Comparison of ENCODE assay signal across 17 cellular contexts in the genomic region with DNA sequence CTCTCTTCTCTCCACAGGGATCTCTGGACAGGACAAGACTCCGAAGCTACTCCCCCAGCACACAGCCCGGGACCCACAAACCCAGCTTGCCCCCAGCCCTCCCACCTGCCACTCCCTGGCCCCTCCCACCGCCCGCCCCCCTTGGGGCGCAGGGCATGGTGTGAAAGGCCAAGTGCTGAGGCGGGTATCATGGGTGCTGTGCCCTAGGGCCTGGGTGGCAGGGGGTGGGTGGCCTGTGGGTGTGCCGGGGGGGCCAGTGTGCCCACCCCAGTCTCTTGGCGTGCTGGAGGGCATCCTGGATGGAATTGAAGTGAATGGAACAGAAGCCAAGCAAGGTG. TPM values are rescaled to one million over a fixed set of nuclear protein-coding genes. Genes with fewer than 3 reads are reported as not detected.
DNase-seq lines count a peak whose midpoint lies in the region; ATAC-seq and TF ChIP-seq lines count a peak whose summit lies in the region.
"Had no signal": no experiment of that assay in that cellular context is flagged by ENCODE, and none has a peak within 500 bp of the region (broad histone marks: within the 10 kb centered on the region; RNA-seq: fewer than 3 reads in every experiment).

No MANE protein-coding gene starts in this region.

- TF ChIP-seq POLR2A in tibial nerve (IDR thresholded peaks at IDR 0.05) = no peak

- TF ChIP-seq CTCF in neural progenitor cell (IDR thresholded peaks at IDR 0.05) = no peak
- TF ChIP-seq CTCF in tibial nerve (IDR thresholded peaks at IDR 0.05) = no peak

- no peak overlapping the region for H3K27ac ChIP-seq in neural progenitor cell
- H3K27ac ChIP-seq in tibial nerve = peak overlapping the region; percentile 94 to 98 (median 96)
- H3K27ac ChIP-seq: KMS-11 had no signal

- no peaks in the 10 kb centered on the region for H3K36me3 ChIP-seq in neural progenitor cell
- peaks cover 0 to 33% (median 5%) of the 10 kb centered on the region in 3 donors for H3K36me3 ChIP-seq in tibial nerve

- H3K9me3 ChIP-seq in neural progenitor cell (ENCODE audit: low read depth) = no peaks in the 10 kb centered on the region
- H3K9me3 ChIP-seq in tibial nerve = no peaks in the 10 kb centered on the region

- no peaks in the 10 kb centered on the region for H3K36me3 Mint-ChIP-seq in activated naive CD8-positive, alpha-beta T cell
- no peaks in the 10 kb centered on the region for H3K36me3 Mint-ChIP-seq in activated naive CD8-positive, alpha-beta T cell treated with anti-CD3 and anti-CD28 coated beads for 36 hours
- peaks cover 26% of the 10 kb centered on the region for H3K36me3 Mint-ChIP-seq in effector memory CD8-positive, alpha-beta T cell (ENCODE audit: insufficient read depth)
- no peaks in the 10 kb centered on the region for H3K36me3 Mint-ChIP-seq in neural progenitor cell

- H3K4me3 ChIP-seq in neural progenitor cell = no peak overlapping the region
- no peak overlapping the region for H3K4me3 ChIP-seq in tibial nerve

- TF ChIP-seq EP300 in tibial nerve (IDR thresholded peaks at IDR 0.05) = no peak

- DNase-seq in activated naive CD8-positive, alpha-beta T cell treated with anti-CD3 and anti-CD28 coated beads for 36 hours = no peak
- DNase-seq in effector memory CD8-positive, alpha-beta T cell = no peak
- DNase-seq in neural progenitor cell (ENCODE audit: low spot score) (no peak), tibial nerve (ENCODE audit: low spot score in 2 of 2) (no peak), DMS 273 (lab: John Stamatoyannopoulos, UW; ENCODE audit: unreplicated experiment) (no peak)
- DNase-seq in stimulated activated CD4-positive, alpha-beta T cell treated with anti-CD3 and anti-CD28 coated beads, Interleukin-2, amount 100 ng/mL, for 24 hours = no peak
- DNase-seq: activated CD8-positive, alpha-beta memory T cell treated with anti-CD3 and anti-CD28 coated beads for 24 hours; effector memory CD4-positive, alpha-beta T cell; NCI-H1436 treated with DMSO at 0.1 percent for 48 hours; NCI-H524 treated with DMSO at 0.1 percent for 48 hours; RPMI8226; T-helper 9 cell had no signal

- no peaks in the 10 kb centered on the region for H3K27me3 ChIP-seq in neural progenitor cell
- no peaks in the 10 kb centered on the region for H3K27me3 ChIP-seq in tibial nerve

- H3K9ac ChIP-seq in neural progenitor cell = no peak overlapping the region
- H3K9ac ChIP-seq: KMS-11 had no signal

- peaks cover 51% of the 10 kb centered on the region for H3K4me1 Mint-ChIP-seq in activated naive CD8-positive, alpha-beta T cell (ENCODE audit: low read depth)
- peaks cover 29% of the 10 kb centered on the region for H3K4me1 Mint-ChIP-seq in activated naive CD8-positive, alpha-beta T cell treated with anti-CD3 and anti-CD28 coated beads for 36 hours
- peaks cover 53 to 56% of the 10 kb centered on the region in 2 donors for H3K4me1 Mint-ChIP-seq in effector memory CD8-positive, alpha-beta T cell (ENCODE audit: low read depth in 2 of 2)
- peaks cover 53% of the 10 kb centered on the region for H3K4me1 Mint-ChIP-seq in neural progenitor cell

- no peaks in the 10 kb centered on the region for H3K27me3 Mint-ChIP-seq in activated naive CD8-positive, alpha-beta T cell
- H3K27me3 Mint-ChIP-seq in activated naive CD8-positive, alpha-beta T cell treated with anti-CD3 and anti-CD28 coated beads for 36 hours = no peaks in the 10 kb centered on the region
- H3K27me3 Mint-ChIP-seq in effector memory CD8-positive, alpha-beta T cell = no peaks in the 10 kb centered on the region
- no peaks in the 10 kb centered on the region for H3K27me3 Mint-ChIP-seq in neural progenitor cell (ENCODE audit: insufficient read depth, low read depth)

- H2AFZ ChIP-seq in neural progenitor cell (replicated peaks) = no peak overlapping the region

- H4K20me1 ChIP-seq in neural progenitor cell (ENCODE audit: low read depth) = no peaks in the 10 kb centered on the region

- H3K4me3 Mint-ChIP-seq in activated naive CD8-positive, alpha-beta T cell = no peak overlapping the region
- no peak overlapping the region for H3K4me3 Mint-ChIP-seq in activated naive CD8-positive, alpha-beta T cell treated with anti-CD3 and anti-CD28 coated beads for 36 hours
- no peak overlapping the region for H3K4me3 Mint-ChIP-seq in effector memory CD8-positive, alpha-beta T cell
- no peak overlapping the region for H3K4me3 Mint-ChIP-seq in neural progenitor cell

- H3K4me2 ChIP-seq in neural progenitor cell = no peak overlapping the region
- H3K4me2 ChIP-seq: KMS-11 had no signal

- peak overlapping the region; percentile 56 for H3K27ac Mint-ChIP-seq in activated naive CD8-positive, alpha-beta T cell
- no peak overlapping the region for H3K27ac Mint-ChIP-seq in activated naive CD8-positive, alpha-beta T cell treated with anti-CD3 and anti-CD28 coated beads for 36 hours
- H3K27ac Mint-ChIP-seq in effector memory CD8-positive, alpha-beta T cell = peak overlapping the region; percentile 62 to 85
- peak overlapping the region; percentile 46 for H3K27ac Mint-ChIP-seq in neural progenitor cell

- H3K4me1 ChIP-seq in neural progenitor cell (peaks cover 41% of the 10 kb centered on the region), tibial nerve (peaks cover 17 to 90% (median 80%) of the 10 kb centered on the region in 4 donors)

- H3K79me2 ChIP-seq in neural progenitor cell (ENCODE audit: low read depth) = no peaks in the 10 kb centered on the region

- peaks cover 4% of the 10 kb centered on the region for H3F3A ChIP-seq in neural progenitor cell (ENCODE audit: low read depth)

- 52 to 67% methylated on average over 5 to 8 of the region's 8 CpGs for WGBS in tibial nerve, 2 donors

- no peak for ATAC-seq in effector memory CD8-positive, alpha-beta T cell (replicated peaks)
- no peak for ATAC-seq in GM21576 (IDR thresholded peaks at IDR 0.05; ENCODE audit: unreplicated experiment)

- no peaks in the 10 kb centered on the region for H3K9me3 Mint-ChIP-seq in activated naive CD8-positive, alpha-beta T cell (ENCODE audit: low read depth)
- no peaks in the 10 kb centered on the region for H3K9me3 Mint-ChIP-seq in activated naive CD8-positive, alpha-beta T cell treated with anti-CD3 and anti-CD28 coated beads for 36 hours
- H3K9me3 Mint-ChIP-seq in effector memory CD8-positive, alpha-beta T cell = no peaks in the 10 kb centered on the region
- H3K9me3 Mint-ChIP-seq in neural progenitor cell = no peaks in the 10 kb centered on the region

RNA-seq across cellular contexts. Expression of gene THRA, which starts 11.4 kb away (rescaled TPM):
- total RNA-seq in activated naive CD8-positive, alpha-beta T cell treated with anti-CD3 and anti-CD28 coated beads for 36 hours = 10 to 100 TPM; 11.4 to 12.1 TPM
- total RNA-seq in neural progenitor cell (ENCODE audit: low replicate concordance) (14.5 and 20.8 TPM in 2 replicates), tibial nerve (10 to 100 TPM; 65.4 to 86.1 (median 78.4) TPM)

RNA-seq across cellular contexts. Expression of gene MED24, which starts 19.9 kb away (rescaled TPM):
- 100 to 1,000 TPM; 103 to 107 TPM for total RNA-seq in activated naive CD8-positive, alpha-beta T cell treated with anti-CD3 and anti-CD28 coated beads for 36 hours
- total RNA-seq in neural progenitor cell (ENCODE audit: low replicate concordance) (64.3 and 109 TPM in 2 replicates), tibial nerve (100 to 1,000 TPM in 2 of 4 donors, 10 to 100 TPM in 2; 55.1 to 146 (median 84.6) TPM)

RNA-seq across cellular contexts. Expression of gene NR1D1, which starts 26.2 kb away (rescaled TPM):
- 1 to 10 TPM; 4.8 to 5.8 TPM for total RNA-seq in activated naive CD8-positive, alpha-beta T cell treated with anti-CD3 and anti-CD28 coated beads for 36 hours
- total RNA-seq in neural progenitor cell (ENCODE audit: low replicate concordance) = 0.24 and 0.87 TPM in 2 replicates
- 10 to 100 TPM; 16.8 to 48.2 (median 21.0) TPM for total RNA-seq in tibial nerve

RNA-seq across cellular contexts. Expression of gene MSL1, which starts 47.6 kb away (rescaled TPM):
- 10 to 100 TPM; 62.7 to 66.7 TPM for total RNA-seq in activated naive CD8-positive, alpha-beta T cell treated with anti-CD3 and anti-CD28 coated beads for 36 hours
- total RNA-seq in neural progenitor cell (ENCODE audit: low replicate concordance) = 144 and 190 TPM in 2 replicates
- 100 to 1,000 TPM in 3 of 4 donors, 10 to 100 TPM in 1; 78.0 to 113 (median 107) TPM for total RNA-seq in tibial nerve

RNA-seq across cellular contexts. Expression of gene CSF3, which starts 58.9 kb away (rescaled TPM):
- total RNA-seq in activated naive CD8-positive, alpha-beta T cell treated with anti-CD3 and anti-CD28 coated beads for 36 hours = not detected
- total RNA-seq in neural progenitor cell (ENCODE audit: low replicate concordance) (not detected in 2 replicates), tibial nerve (1 to 10 TPM in 1 of 4 donors, under 1 TPM in 1, not detected in 2; 0.59 to 2.1 TPM)
- total RNA-seq: A172, renal cortical epithelial cell had no signal
